Comparison of ENCODE assay signal across 8 cellular contexts in the genomic region with DNA sequence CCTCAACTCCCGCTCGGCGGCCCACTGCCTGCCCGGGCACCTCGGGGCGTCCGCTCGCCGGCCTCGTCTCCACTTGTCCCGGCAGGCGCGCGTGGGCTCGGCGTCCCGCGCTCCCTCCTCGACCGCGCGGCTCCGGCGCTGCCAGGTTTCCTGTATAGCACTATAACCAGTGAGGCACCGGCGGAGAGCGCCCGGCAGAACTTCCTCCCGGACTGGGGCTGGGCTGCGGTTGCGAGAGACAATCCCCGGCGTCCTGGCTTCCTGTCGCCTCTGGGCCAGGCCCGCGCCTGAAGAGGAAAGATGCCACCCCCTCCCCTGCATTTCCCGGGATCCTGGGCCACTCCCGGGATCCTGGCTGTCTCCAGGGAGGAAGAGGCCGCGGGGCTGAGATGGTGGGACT.
DNase-seq lines count a peak whose midpoint lies in the region; ATAC-seq and TF ChIP-seq lines count a peak whose summit lies in the region.

No MANE protein-coding gene starts in this region.

- H3K27ac Mint-ChIP-seq in activated naive CD8-positive, alpha-beta T cell: no peak overlapping the region

- no peaks in the 10 kb centered on the region for H3K36me3 Mint-ChIP-seq in activated naive CD8-positive, alpha-beta T cell

- H3K27me3 Mint-ChIP-seq in activated naive CD8-positive, alpha-beta T cell: peaks cover 3% of the 10 kb centered on the region

- WGBS in iPS DF 6.9 (ENCODE audit: insufficient coverage, insufficient read length): no CpG with 5 or more reads among the region's 40 CpGs

- peak overlapping the region; percentile 27 for H3K4me3 Mint-ChIP-seq in activated naive CD8-positive, alpha-beta T cell

- no peaks in the 10 kb centered on the region for H3K9me3 Mint-ChIP-seq in activated naive CD8-positive, alpha-beta T cell (ENCODE audit: low read depth)

- H3K4me3 ChIP-seq in GM12865 (ENCODE audit: low read depth, low read length): no peak overlapping the region
- peak overlapping the region; percentile 57; the same call in 1 of the 2 replicates for H3K4me3 ChIP-seq in iPS DF 6.9 (ENCODE audit: low read length)

- no peaks in the 10 kb centered on the region for H3K9me3 ChIP-seq in iPS DF 6.9 (ENCODE audit: control insufficient read depth, insufficient read depth, low read length)

- peaks cover 24% of the 10 kb centered on the region for H3K4me1 Mint-ChIP-seq in activated naive CD8-positive, alpha-beta T cell (ENCODE audit: low read depth)

- ATAC-seq in HG02759 (IDR thresholded peaks at IDR 0.05; ENCODE audit: unreplicated experiment) (no peak), GM21737 (IDR thresholded peaks at IDR 0.05; ENCODE audit: unreplicated experiment) (no peak), GM21786 (IDR thresholded peaks at IDR 0.05; ENCODE audit: unreplicated experiment) (no peak)

- peaks cover 7% of the 10 kb centered on the region for H3K4me1 ChIP-seq in iPS DF 6.9 (ENCODE audit: control insufficient read depth, insufficient read depth, low read length)

- no peak overlapping the region for H3K27ac ChIP-seq in iPS DF 6.9 (ENCODE audit: low read length)

- peaks cover 24% of the 10 kb centered on the region for H3K27me3 ChIP-seq in iPS DF 6.9 (ENCODE audit: control insufficient read depth, insufficient read depth, low read length)

- no peaks in the 10 kb centered on the region for H3K36me3 ChIP-seq in iPS DF 6.9 (ENCODE audit: control insufficient read depth, insufficient read depth, low read length)

- TF ChIP-seq CTCF in GM12865 (IDR thresholded peaks at IDR 0.05; ENCODE audit: insufficient read depth, low read depth, low read length, missing control alignments): no peak

- DNase-seq in GM12865 (ENCODE audit: low read depth) (peak; percentile 49), OCI-M1 (lab: John Stamatoyannopoulos, UW) (peak; percentile 42), iPS DF 6.9 (ENCODE audit: low read depth, low spot score) (no peak)
- peak; percentile 50 to 66 for DNase-seq in stimulated activated CD4-positive, alpha-beta T cell treated with anti-CD3 and anti-CD28 coated beads, Interleukin-2, amount 100 ng/mL, for 24 hours
